ENCODE assay signal across 28 cellular contexts in genomic region chr17:79510071-79510470, GRCh38.
"Had no signal": no experiment of that assay in that cellular context is flagged by ENCODE, and none has a peak within 500 bp of the region (broad histone marks: within the 10 kb centered on the region; RNA-seq: fewer than 3 reads in every experiment).

No MANE protein-coding gene starts in this region.

- H3K27ac ChIP-seq: colonic mucosa, coronary artery, epithelial cell of prostate, esophagus muscularis mucosa, esophagus squamous epithelium, gastrocnemius medialis, gastroesophageal sphincter, heart left ventricle, heart right ventricle had no signal

- H3K9me3 ChIP-seq: colonic mucosa, esophagus muscularis mucosa, esophagus squamous epithelium, gastrocnemius medialis, gastroesophageal sphincter had no signal

- FAIRE-seq: colon, endometrium, endothelial cell of umbilical vein, frontal cortex had no signal

- ATAC-seq: effector memory CD8-positive, alpha-beta T cell; esophagus mucosa; gastrocnemius medialis; gastroesophageal sphincter; heart left ventricle; heart right ventricle had no signal

- H3K4me1 Mint-ChIP-seq: endodermal cell had no signal

- H3K27me3 ChIP-seq: colonic mucosa had no signal

- DNase-seq: colonic mucosa; cortex of kidney; dermis blood vessel endothelial cell; effector CD4-positive, alpha-beta T cell; effector CD8-positive, alpha-beta T cell; effector memory CD4-positive, alpha-beta T cell; effector memory CD8-positive, alpha-beta T cell; endodermal cell; erythroblast; esophagus squamous epithelium; foreskin fibroblast; foreskin melanocyte; gastrocnemius medialis; glutamatergic neuron; head of caudate nucleus; heart left ventricle; heart right ventricle had no signal

- H3K4me3 ChIP-seq: colonic mucosa, coronary artery, dorsolateral prefrontal cortex, esophagus muscularis mucosa, esophagus squamous epithelium, gastrocnemius medialis, gastroesophageal sphincter, heart left ventricle, heart right ventricle had no signal

- H3K9me3 Mint-ChIP-seq: effector memory CD8-positive, alpha-beta T cell had no signal

- H3K4me3 Mint-ChIP-seq: dendritic cell treated with granulocyte-macrophage colony-stimulating factor and Interleukin-4, amounts not matched to agents 40 ng/mL and 50 ng/mL, for 4 days; effector memory CD8-positive, alpha-beta T cell; endodermal cell had no signal

- H3K27me3 Mint-ChIP-seq: dendritic cell treated with granulocyte-macrophage colony-stimulating factor and Interleukin-4, amounts not matched to agents 40 ng/mL and 50 ng/mL, for 4 days had no signal

- H3K36me3 ChIP-seq: colonic mucosa, esophagus muscularis mucosa, esophagus squamous epithelium, gastrocnemius medialis, gastroesophageal sphincter, heart left ventricle, heart right ventricle had no signal

- H3K4me1 ChIP-seq: colonic mucosa, esophagus muscularis mucosa, esophagus squamous epithelium, gastrocnemius medialis, gastroesophageal sphincter, heart left ventricle, heart right ventricle had no signal

- H3K27ac Mint-ChIP-seq: dendritic cell treated with granulocyte-macrophage colony-stimulating factor and Interleukin-4, amounts not matched to agents 40 ng/mL and 50 ng/mL, for 4 days; effector memory CD8-positive, alpha-beta T cell; endodermal cell had no signal
